18 cellular contexts compared by ENCODE assay signal in genomic region chr4:127501103-127501502, GRCh38.
DNase-seq lines count a peak whose midpoint lies in the region; ATAC-seq and TF ChIP-seq lines count a peak whose summit lies in the region.
"Had no signal": no experiment of that assay in that cellular context is flagged by ENCODE, and none has a peak within 500 bp of the region (broad histone marks: within the 10 kb centered on the region; RNA-seq: fewer than 3 reads in every experiment).

No MANE protein-coding gene starts in this region.

- H3K27ac ChIP-seq in RWPE2 (ENCODE audit: poor library complexity, severe bottlenecking) (no peak overlapping the region), RWPE1 (no peak overlapping the region)
- H3K27ac ChIP-seq: psoas muscle had no signal

- POLR2A ChIA-PET in RWPE1 (lab: Yijun Ruan, JAX; ENCODE audit: low non-redundant PET): no interaction called here

- no peaks in the 10 kb centered on the region for H3K9me3 ChIP-seq in RWPE2 (ENCODE audit: severe bottlenecking)
- H3K9me3 ChIP-seq: psoas muscle had no signal

- CTCF ChIA-PET in RWPE1 (lab: Yijun Ruan, JAX): no interaction called here

- no peaks in the 10 kb centered on the region for H3K4me1 ChIP-seq in RWPE2 (ENCODE audit: insufficient read depth, poor library complexity, severe bottlenecking)
- H3K4me1 ChIP-seq: psoas muscle had no signal

- no peak overlapping the region for H3K4me3 ChIP-seq in RWPE2 (ENCODE audit: severe bottlenecking)
- no peak overlapping the region for H3K4me3 ChIP-seq in epithelial cell of proximal tubule (ENCODE audit: low read depth, low read length)
- H3K4me3 ChIP-seq: psoas muscle had no signal

- H3K27me3 ChIP-seq in RWPE2 (ENCODE audit: insufficient read depth, poor library complexity, severe bottlenecking): no peaks in the 10 kb centered on the region

- peak; percentile 63 for DNase-seq in HT1080 (ENCODE audit: low read depth)
- DNase-seq in RWPE2 (ENCODE audit: low spot score): no peak
- peak; percentile 6 for DNase-seq in epithelial cell of proximal tubule (ENCODE audit: low read depth)
- peak; percentile 32 for DNase-seq in pons (ENCODE audit: low spot score)
- DNase-seq in RWPE1 (ENCODE audit: low spot score): no peak
- no peak for DNase-seq in activated naive CD4-positive, alpha-beta T cell treated with anti-CD3 and anti-CD28 coated beads, Interleukin-2, amount 50 U/mL, for 16 hours
- DNase-seq: activated CD4-positive, alpha-beta T cell treated with anti-CD3 and anti-CD28 coated beads for 1 hour; activated T-cell treated with anti-CD3 and anti-CD28 coated beads, Interleukin-2, amount 50 U/mL, for 24 hours; C1 segment of cervical spinal cord; DND-41; HFFc6; MM.1S; NCI-H2107; NK-92 treated with Interleukin-12 subunit alpha and Interleukin-12 subunit beta, amount 100 ng/mL, for 24 hours; psoas muscle; SW 1271 had no signal

- no peak for TF ChIP-seq CTCF in RWPE2 (IDR thresholded peaks at IDR 0.05; ENCODE audit: poor library complexity, severe bottlenecking)
- TF ChIP-seq CTCF in epithelial cell of proximal tubule (conservative IDR thresholded peaks at IDR 0.05; ENCODE audit: low read depth, low read length): no peak
- TF ChIP-seq CTCF in RWPE1 (conservative IDR thresholded peaks at IDR 0.05; ENCODE audit: low read depth): no peak

- H3K36me3 ChIP-seq in RWPE2 (ENCODE audit: low read depth): no peaks in the 10 kb centered on the region

- ATAC-seq in RWPE2 (ENCODE audit: low read depth): peak; percentile 25; the same call in 1 of the 3 replicates
- ATAC-seq in HG03159 (IDR thresholded peaks at IDR 0.05; ENCODE audit: unreplicated experiment): no peak
- ATAC-seq: psoas muscle; stimulated activated effector memory CD8-positive, alpha-beta T cell treated with anti-CD3 and anti-CD28 coated beads, Interleukin-12 subunit alpha, Interleukin-12 subunit beta, amount 100 ng/mL, for 72 hours had no signal

Comparison
In these comparisons a context has a peak if more than half of its experiments do, and no peak if none do; other contexts are left out.
1. DNase-seq: peak in HT1080 (single experiment), epithelial cell of proximal tubule (single experiment) and pons (single experiment); none in RWPE2 (single experiment), RWPE1 (single experiment) and activated naive CD4-positive, alpha-beta T cell treated with anti-CD3 and anti-CD28 coated beads, Interleukin-2, amount 50 U/mL, for 16 hours (single experiment).